In genomic region chr6:152703750-152704149, GRCh38 we compare ENCODE assay signal across 6 cellular contexts. TPM values are rescaled to one million over a fixed set of nuclear protein-coding genes. Genes with fewer than 3 reads are reported as not detected.
"Had no signal": no experiment of that assay in that cellular context is flagged by ENCODE, and none has a peak within 500 bp of the region (broad histone marks: within the 10 kb centered on the region; RNA-seq: fewer than 3 reads in every experiment).

No MANE protein-coding gene starts in this region.

RNA-seq across cellular contexts. Expression of gene MYCT1, which starts 6.1 kb away (rescaled TPM):
- total RNA-seq: PC-9, SK-MEL-5 had no signal

RNA-seq across cellular contexts. Expression of gene VIP, which starts 46.8 kb away (rescaled TPM):
- total RNA-seq: OCI-LY7, PC-3, PC-9, RPMI7951, SJCRH30, SK-MEL-5 had no signal
